Comparison of ENCODE assay signal across 3 cellular contexts in the genomic region with DNA sequence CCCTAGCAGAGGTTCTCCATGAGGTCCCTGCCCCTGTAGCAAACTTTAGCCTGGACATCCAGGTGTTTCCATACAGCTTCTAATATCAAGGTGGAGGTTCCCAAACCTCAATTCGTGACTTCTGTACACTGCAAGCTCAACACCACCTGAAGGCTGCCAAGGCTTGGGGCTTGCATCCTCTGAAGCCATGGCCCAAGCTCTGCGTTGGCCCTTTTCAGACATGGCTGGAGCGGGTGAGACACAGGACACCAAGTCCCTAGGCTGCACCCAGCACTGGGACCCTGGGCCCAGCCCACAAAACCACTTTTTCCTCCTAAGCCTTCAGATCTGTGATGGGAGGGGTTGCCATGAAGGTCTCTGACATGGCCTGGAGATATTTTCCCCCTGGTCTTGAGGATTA.
"Had no signal": no experiment of that assay in that cellular context is flagged by ENCODE, and none has a peak within 500 bp of the region (broad histone marks: within the 10 kb centered on the region; RNA-seq: fewer than 3 reads in every experiment).

No MANE protein-coding gene starts in this region.

- DNase-seq: GDM1, GF-D8 had no signal

- H3K4me3 ChIP-seq: GM12878 had no signal

- ATAC-seq: GM12878 had no signal
